8 cellular contexts compared by ENCODE assay signal in the genomic region with DNA sequence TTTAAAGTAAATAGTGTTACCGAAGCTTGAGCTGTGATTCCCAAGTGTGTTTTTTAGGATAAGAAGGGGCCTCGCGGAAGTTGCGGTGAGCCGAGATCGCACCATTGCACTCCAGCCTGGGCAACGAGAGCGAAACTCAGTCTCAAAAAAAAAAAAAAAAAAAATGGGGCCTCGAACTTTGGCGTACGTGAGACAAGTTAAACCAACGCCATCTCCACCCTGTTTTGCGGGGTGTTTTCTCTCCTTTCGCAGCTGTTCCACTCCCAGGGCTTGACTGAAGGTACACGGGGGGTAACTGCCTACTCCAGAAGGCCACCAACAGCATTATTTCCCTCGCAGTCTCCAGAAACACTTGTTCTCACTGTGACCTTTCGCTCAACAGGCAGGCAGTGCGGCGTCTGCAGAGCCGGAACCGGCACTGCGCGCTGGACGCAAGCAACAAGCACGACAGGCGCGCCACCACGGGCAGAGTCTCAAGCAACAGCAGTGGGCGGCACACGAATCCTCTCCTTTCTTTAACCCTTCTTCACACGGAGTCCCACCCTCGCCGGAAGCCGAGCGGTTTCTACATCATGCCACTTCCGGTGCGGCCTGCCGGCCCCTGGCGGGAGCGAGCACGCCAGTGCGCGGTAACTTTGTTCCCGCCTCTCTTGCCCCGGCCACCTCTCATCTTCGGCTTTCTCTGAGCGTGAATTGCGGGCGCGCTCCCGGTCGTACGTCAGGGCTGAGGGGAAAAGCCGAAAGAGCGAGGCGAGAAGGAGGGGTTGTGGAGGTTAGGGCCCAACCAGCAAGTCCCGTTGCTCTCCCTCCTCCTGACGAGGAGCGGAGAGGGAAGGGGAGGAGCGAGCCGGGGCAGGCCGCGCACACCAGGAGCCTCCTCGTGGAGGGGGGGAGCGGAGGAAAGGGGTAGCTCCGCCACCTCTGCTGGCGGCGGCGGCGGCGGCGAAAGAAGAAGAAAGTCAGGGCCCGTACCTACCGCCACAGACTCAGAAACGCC. TPM values are rescaled to one million over a fixed set of nuclear protein-coding genes. Genes with fewer than 3 reads are reported as not detected.
DNase-seq lines count a peak whose midpoint lies in the region; ATAC-seq and TF ChIP-seq lines count a peak whose summit lies in the region.

No MANE protein-coding gene starts in this region.

- no peaks in the 10 kb centered on the region for H3K27me3 ChIP-seq in lower lobe of right lung (ENCODE audit: low read depth)

- peak overlapping the region; percentile 71 for H3K4me3 ChIP-seq in lower lobe of right lung

- no peaks in the 10 kb centered on the region for H3K9me3 ChIP-seq in lower lobe of right lung

- ATAC-seq in lower lobe of right lung, result peak; percentile 92 to 96

- intact Hi-C loops in lower lobe of right lung (cut with DNase I), result no loop called here

- DNase-seq in COLO668 (lab: John Stamatoyannopoulos, UW; ENCODE audit: unreplicated experiment) (peak; percentile 100), GM20000 (ENCODE audit: low spot score) (peak; percentile 93), HS-5 (ENCODE audit: low read depth) (peak; percentile 100), NK-92 (lab: John Stamatoyannopoulos, UW; ENCODE audit: unreplicated experiment) (peak; percentile 83), lower lobe of right lung (peak; percentile 99)
- peak; percentile 97 for DNase-seq in activated CD8-positive, alpha-beta memory T cell treated with anti-CD3 and anti-CD28 coated beads for 24 hours
- DNase-seq in effector CD4-positive, alpha-beta T cell, result peak; percentile 95
- peak; percentile 92 to 96 (median 94) for DNase-seq in stimulated activated CD4-positive, alpha-beta T cell treated with anti-CD3 and anti-CD28 coated beads, TNF-alpha, amount 100 ng/mL, for 1 hour (ENCODE audit: low read depth in 3 of 3, low spot score in 1 of 3)

- peaks cover 25% of the 10 kb centered on the region for H3K4me1 ChIP-seq in lower lobe of right lung

- H3K27ac ChIP-seq in lower lobe of right lung, result peak overlapping the region; percentile 97

- no peaks in the 10 kb centered on the region for H3K36me3 ChIP-seq in lower lobe of right lung

- TF ChIP-seq CTCF in GM20000 (IDR thresholded peaks at IDR 0.05; ENCODE audit: extremely low read depth, missing control alignments) (no peak), lower lobe of right lung (IDR thresholded peaks at IDR 0.05) (no peak)

RNA-seq across cellular contexts. Expression of gene CDK13, which starts 0.8 kb away (rescaled TPM):
- 53.2 TPM for total RNA-seq in lower lobe of right lung

Comparison
In these comparisons a context has a peak if more than half of its experiments do, and no peak if none do; other contexts are left out.
1. Peak in every context shown above with its lines: DNase-seq, ATAC-seq, H3K4me3 ChIP-seq and H3K27ac ChIP-seq.